ENCODE assay signal across 25 cellular contexts in genomic region chr3:1892459-1892858, GRCh38.
DNase-seq lines count a peak whose midpoint lies in the region; ATAC-seq and FAIRE-seq lines count a peak whose summit lies in the region.
"Had no signal": no experiment of that assay in that cellular context is flagged by ENCODE, and none has a peak within 500 bp of the region (broad histone marks: within the 10 kb centered on the region; RNA-seq: fewer than 3 reads in every experiment).

No MANE protein-coding gene starts in this region.

- H3K27ac Mint-ChIP-seq in effector memory CD8-positive, alpha-beta T cell, result no peak overlapping the region
- H3K27ac Mint-ChIP-seq: CD14-positive monocyte; CD4-positive, alpha-beta memory T cell; CD4-positive, CD25-positive, alpha-beta regulatory T cell; CD8-positive, alpha-beta memory T cell had no signal

- no peaks in the 10 kb centered on the region for H3K4me1 Mint-ChIP-seq in effector memory CD8-positive, alpha-beta T cell (ENCODE audit: low read depth in 2 of 2)
- H3K4me1 Mint-ChIP-seq: CD14-positive monocyte; CD4-positive, alpha-beta memory T cell; CD4-positive, CD25-positive, alpha-beta regulatory T cell; CD8-positive, alpha-beta memory T cell had no signal

- no peak overlapping the region for H3K4me3 Mint-ChIP-seq in effector memory CD8-positive, alpha-beta T cell
- H3K4me3 Mint-ChIP-seq: CD14-positive monocyte; CD4-positive, alpha-beta memory T cell; CD4-positive, CD25-positive, alpha-beta regulatory T cell; CD8-positive, alpha-beta memory T cell had no signal

- H3K9me3 Mint-ChIP-seq in effector memory CD8-positive, alpha-beta T cell, result peaks cover 7 to 19% of the 10 kb centered on the region in 2 donors

- DNase-seq in SKM-1 treated with dmso at 0.1 percent for 144 hours (lab: John Stamatoyannopoulos, UW; ENCODE audit: unreplicated experiment) (peak; percentile 22), SKM-1 (lab: John Stamatoyannopoulos, UW; ENCODE audit: unreplicated experiment) (no peak), HTR-8/SVneo (ENCODE audit: insufficient read length, low spot score) (no peak), NCI-H128 (lab: John Stamatoyannopoulos, UW; ENCODE audit: unreplicated experiment) (no peak)
- no peak for DNase-seq in effector memory CD8-positive, alpha-beta T cell
- DNase-seq: 8988T; ACHN; BE2C; C1 segment of cervical spinal cord; CD4-positive, alpha-beta memory T cell; CD4-positive, CD25-positive, alpha-beta regulatory T cell; CD8-positive, alpha-beta memory T cell; COR-L47; DMS 273 treated with DMSO at 0.1 percent for 48 hours; DMS153; DMS53; DMS79; DND-41; EL; GDM1 had no signal

- FAIRE-seq in HTR-8/SVneo (lab: Jason Lieb, UNC), result peak; percentile 26
- FAIRE-seq: A204.1, GM12878, GM12892, GM18507 had no signal

- no peak for ATAC-seq in effector memory CD8-positive, alpha-beta T cell (replicated peaks)
- ATAC-seq: GM12878 had no signal

- H3K27me3 Mint-ChIP-seq in effector memory CD8-positive, alpha-beta T cell, result no peaks in the 10 kb centered on the region
- H3K27me3 Mint-ChIP-seq: CD4-positive, alpha-beta memory T cell; CD4-positive, CD25-positive, alpha-beta regulatory T cell; CD8-positive, alpha-beta memory T cell had no signal

- no peaks in the 10 kb centered on the region for H3K36me3 Mint-ChIP-seq in effector memory CD8-positive, alpha-beta T cell (ENCODE audit: insufficient read depth)
- H3K36me3 Mint-ChIP-seq: CD14-positive monocyte; CD4-positive, alpha-beta memory T cell; CD4-positive, CD25-positive, alpha-beta regulatory T cell; CD8-positive, alpha-beta memory T cell had no signal
